In genomic region chr2:95391641-95392310, GRCh38 we compare ENCODE assay signal across 20 cellular contexts. TPM values are rescaled to one million over a fixed set of nuclear protein-coding genes. Genes with fewer than 3 reads are reported as not detected.
DNase-seq lines count a peak whose midpoint lies in the region; ATAC-seq and TF ChIP-seq lines count a peak whose summit lies in the region.
"Had no signal": no experiment of that assay in that cellular context is flagged by ENCODE, and none has a peak within 500 bp of the region (broad histone marks: within the 10 kb centered on the region; RNA-seq: fewer than 3 reads in every experiment).

No MANE protein-coding gene starts in this region.

- TF ChIP-seq CTCF in H9 (conservative IDR thresholded peaks at IDR 0.05) (no peak), WTC11 (IDR thresholded peaks at IDR 0.05) (no peak), sigmoid colon (IDR thresholded peaks at IDR 0.05) (no peak)

- CTCF ChIA-PET in WTC11 (lab: Charles Lee), result interaction anchor here (1.2 to 1.5 kb wide), 2 partner anchors 12 to 46 kb away, joined by 3 to 4 read pairs; no protein-coding TSS in a partner anchor

- no peak overlapping the region for H3K56ac ChIP-seq in H9 (ENCODE audit: insufficient read length, low read depth, low read length)

- no peak overlapping the region for H3K4me3 ChIP-seq in sigmoid colon

- H3K36me3 ChIP-seq in sigmoid colon, result no peaks in the 10 kb centered on the region

- H3K27me3 Mint-ChIP-seq in H9 (ENCODE audit: low read depth) (peaks cover 57% of the 10 kb centered on the region), WTC11 (ENCODE audit: low read depth) (peaks cover 19% of the 10 kb centered on the region)
- H3K27me3 Mint-ChIP-seq: activated CD4-positive, alpha-beta T cell treated with anti-CD3 and anti-CD28 coated beads, Interleukin-2, amount 10 ng/mL, durations not matched to agents 7 days and 5 days had no signal

- H3K79me2 ChIP-seq in H9 (ENCODE audit: insufficient read depth, low read length), result no peaks in the 10 kb centered on the region

- DNase-seq in H9 (peak; percentile 7), WTC11 (ENCODE audit: low spot score) (no peak), left lobe of liver (ENCODE audit: low spot score) (peak; percentile 94), sigmoid colon (peak; percentile 50), AML-193 (lab: John Stamatoyannopoulos, UW) (no peak)
- no peak for DNase-seq in activated naive CD4-positive, alpha-beta T cell treated with Interleukin-2 at 50 U/mL for 16 hours
- DNase-seq: activated CD4-positive, alpha-beta T cell treated with anti-CD3 and anti-CD28 coated beads, Interleukin-2, amount 10 ng/mL, durations not matched to agents 7 days and 5 days; CD4-positive, alpha-beta T cell; DMS 273 treated with DMSO at 0.1 percent for 48 hours; effector CD8-positive, alpha-beta T cell; MV-4-11; NCI-H2029; NCI-H446; SK-N-SH had no signal

- peaks cover 2% of the 10 kb centered on the region in 2 experiments; a peak in 2 of 4 replicates for H3K4me1 Mint-ChIP-seq in H9
- peaks cover under 1% of the 10 kb centered on the region; the same call in 1 of the 2 replicates for H3K4me1 Mint-ChIP-seq in WTC11
- H3K4me1 Mint-ChIP-seq: memory B cell had no signal

- H3K23ac ChIP-seq in H9 (ENCODE audit: insufficient read length, low read depth, low read length), result no peak overlapping the region

- no peak overlapping the region for H3K4ac ChIP-seq in H9 (ENCODE audit: low read depth, low read length)

- no peaks in the 10 kb centered on the region for H3K79me1 ChIP-seq in H9 (ENCODE audit: insufficient read depth, low read depth, low read length, poor library complexity, severe bottlenecking)

- intact Hi-C loops in sigmoid colon (cut with DNase I), result no loop called here

- no peaks in the 10 kb centered on the region for H3K27me3 ChIP-seq in H9 (ENCODE audit: insufficient read depth, low read length)
- H3K27me3 ChIP-seq in sigmoid colon, result peaks cover 0 to 7% (median 0%) of the 10 kb centered on the region in 3 donors

- H4K8ac ChIP-seq in H9 (replicated peaks; ENCODE audit: insufficient read length, low read depth, low read length), result no peak overlapping the region

- no peak overlapping the region for H4K91ac ChIP-seq in H9 (ENCODE audit: insufficient read length, low read depth, low read length)

- H2BK15ac ChIP-seq in H9 (ENCODE audit: low read depth, low read length), result no peak overlapping the region

- no peak overlapping the region for H2BK12ac ChIP-seq in H9 (ENCODE audit: insufficient read length, low read depth, low read length)

- no peak overlapping the region for H2AK5ac ChIP-seq in H9 (ENCODE audit: insufficient read length, low read length)

- H3K4me2 ChIP-seq in H9 (ENCODE audit: insufficient read depth, insufficient read length, low read length), result no peak overlapping the region
- H3K4me2 ChIP-seq: SK-N-SH had no signal

- no peaks in the 10 kb centered on the region for H4K20me1 ChIP-seq in H9 (ENCODE audit: control insufficient read depth, insufficient read depth, insufficient read length)

- no peak overlapping the region for H3K9ac ChIP-seq in H9 (ENCODE audit: extremely low read depth, insufficient read length, low read length)
- H3K9ac ChIP-seq: SK-N-SH had no signal

- POLR2A ChIA-PET in WTC11 (lab: Charles Lee), result no interaction called here

- H3K27ac Mint-ChIP-seq in H9, result no peak overlapping the region
- no peak overlapping the region for H3K27ac Mint-ChIP-seq in WTC11
- H3K27ac Mint-ChIP-seq: activated CD4-positive, alpha-beta T cell treated with anti-CD3 and anti-CD28 coated beads, Interleukin-2, amount 10 ng/mL, durations not matched to agents 7 days and 5 days; CD4-positive, alpha-beta T cell; memory B cell; naive thymus-derived CD8-positive, alpha-beta T cell had no signal

- no peak overlapping the region for H3T11ph ChIP-seq in H9 (ENCODE audit: low read length)

- H3K18ac ChIP-seq in H9 (ENCODE audit: insufficient read length, low read depth, low read length), result no peak overlapping the region

- no peak overlapping the region for H2AFZ ChIP-seq in H9 (ENCODE audit: low read length)

- no peak for TF ChIP-seq EP300 in sigmoid colon (IDR thresholded peaks at IDR 0.05)

- H3K23me2 ChIP-seq in H9 (ENCODE audit: insufficient read length, low read depth, low read length, poor library complexity, severe bottlenecking), result no peaks in the 10 kb centered on the region

- H3K9me3 Mint-ChIP-seq in H9, result no peaks in the 10 kb centered on the region
- no peaks in the 10 kb centered on the region for H3K9me3 Mint-ChIP-seq in WTC11
- H3K9me3 Mint-ChIP-seq: activated CD4-positive, alpha-beta T cell treated with anti-CD3 and anti-CD28 coated beads, Interleukin-2, amount 10 ng/mL, durations not matched to agents 7 days and 5 days; activated naive CD4-positive, alpha-beta T cell treated with anti-CD3 and anti-CD28 coated beads, Interleukin-2, amount 50 U/mL, for 72 hours; CD4-positive, alpha-beta T cell; memory B cell; naive thymus-derived CD8-positive, alpha-beta T cell had no signal

- H4K5ac ChIP-seq in H9 (ENCODE audit: insufficient read length, low read depth, low read length), result no peak overlapping the region

- no peak for TF ChIP-seq POLR2A in sigmoid colon (IDR thresholded peaks at IDR 0.05)

- no CpG with 5 or more reads among the region's 8 CpGs for WGBS in H9 (ENCODE audit: extremely low coverage, insufficient read length, low lambda C conversion rate)
- WGBS in sigmoid colon, 2 donors, result 45 to 68% methylated on average over 8 of the region's 8 CpGs

- H3K27ac ChIP-seq in H9 (ENCODE audit: insufficient read length, low read depth, low read length) (no peak overlapping the region), sigmoid colon (no peak overlapping the region)

- H3K4me3 Mint-ChIP-seq in H9 (no peak overlapping the region), WTC11 (no peak overlapping the region)
- H3K4me3 Mint-ChIP-seq: activated CD4-positive, alpha-beta T cell treated with anti-CD3 and anti-CD28 coated beads, Interleukin-2, amount 10 ng/mL, durations not matched to agents 7 days and 5 days; CD4-positive, alpha-beta T cell; memory B cell; naive thymus-derived CD8-positive, alpha-beta T cell had no signal

- H3K14ac ChIP-seq in H9 (ENCODE audit: insufficient read depth, low read length), result no peak overlapping the region

- ATAC-seq in WTC11, result no peak
- ATAC-seq in left lobe of liver, result peak; percentile 72
- no peak for ATAC-seq in GM19467 (IDR thresholded peaks at IDR 0.05; ENCODE audit: unreplicated experiment)
- ATAC-seq: activated naive CD4-positive, alpha-beta T cell treated with anti-CD3 and anti-CD28 coated beads, Interleukin-2, amount 50 U/mL, for 72 hours; esophagus mucosa; naive thymus-derived CD8-positive, alpha-beta T cell; sciatic nerve had no signal

- no peak overlapping the region for H2BK120ac ChIP-seq in H9 (ENCODE audit: low read depth, low read length, poor library complexity, severe bottlenecking)

- H3K4me1 ChIP-seq in H9 (ENCODE audit: insufficient read depth, low read length) (no peaks in the 10 kb centered on the region), sigmoid colon (peaks cover 0 to 8% (median 6%) of the 10 kb centered on the region in 4 donors)

- H3K36me3 Mint-ChIP-seq in H9 (ENCODE audit: insufficient read depth in 1 of 3, low read depth in 3 of 3) (no peaks in the 10 kb centered on the region), WTC11 (no peaks in the 10 kb centered on the region)
- H3K36me3 Mint-ChIP-seq: activated naive CD4-positive, alpha-beta T cell treated with anti-CD3 and anti-CD28 coated beads, Interleukin-2, amount 50 U/mL, for 72 hours; memory B cell; naive thymus-derived CD8-positive, alpha-beta T cell had no signal

- H2BK20ac ChIP-seq in H9 (ENCODE audit: low read depth, low read length, poor library complexity, severe bottlenecking), result no peak overlapping the region

- H2BK5ac ChIP-seq in H9 (ENCODE audit: insufficient read length, low read length), result no peak overlapping the region

- H3K9me3 ChIP-seq in H9 (ENCODE audit: control insufficient read depth, low read depth, low read length) (no peaks in the 10 kb centered on the region), sigmoid colon (no peaks in the 10 kb centered on the region)
- H3K9me3 ChIP-seq: SK-N-SH had no signal

TF ChIP-seq in WTC11, 78 proteins besides CTCF, POLR2A, EP300 and RAD21:
- TF ChIP-seq E2F1 (CRISPR knock-in tag; IDR thresholded peaks at IDR 0.05), result no peak
- 0 out of 2 replicates have a peak, but pooled peaks have one; percentile 12 for TF ChIP-seq USF2 (CRISPR knock-in tag; IDR thresholded peaks at IDR 0.05)
- TF ChIP-seq CDX4 (CRISPR knock-in tag; IDR thresholded peaks at IDR 0.05; ENCODE audit: borderline replicate concordance), result no peak
- TF ChIP-seq FOXJ3 (CRISPR knock-in tag; IDR thresholded peaks at IDR 0.05; ENCODE audit: borderline replicate concordance), result no peak
- TF ChIP-seq TCF7 (CRISPR knock-in tag; IDR thresholded peaks at IDR 0.05; ENCODE audit: low read depth), result no peak
- no peak for TF ChIP-seq JUN (CRISPR knock-in tag; IDR thresholded peaks at IDR 0.05)

RNA-seq across cellular contexts. Expression of gene FAHD2A, which starts 10.7 kb away (rescaled TPM):
- total RNA-seq in H9 (2021), result 36.9 and 39.8 TPM in 2 replicates
- 39.8 to 47.9 TPM (median 45.4 TPM) in 3 replicates for total RNA-seq in WTC11 (2021)
- total RNA-seq in left lobe of liver, result 75.2 TPM
- 10 to 100 TPM in 3 of 4 donors, 1 to 10 TPM in 1; 8.9 to 19.4 (median 11.8) TPM for total RNA-seq in sigmoid colon
- 10 to 100 TPM; 19.7 to 30.5 (median 27.0) TPM for polyA plus RNA-seq in sigmoid colon

Comparison
In these comparisons a context has a peak if more than half of its experiments do, and no peak if none do; other contexts are left out.
1. DNase-seq: peak in H9 (single experiment), left lobe of liver (single experiment) and sigmoid colon (single experiment); none in WTC11 (single experiment), AML-193 (0 of 2) and activated naive CD4-positive, alpha-beta T cell treated with Interleukin-2 at 50 U/mL for 16 hours (single experiment).